ENCODE assay signal across 8 cellular contexts in the genomic region with DNA sequence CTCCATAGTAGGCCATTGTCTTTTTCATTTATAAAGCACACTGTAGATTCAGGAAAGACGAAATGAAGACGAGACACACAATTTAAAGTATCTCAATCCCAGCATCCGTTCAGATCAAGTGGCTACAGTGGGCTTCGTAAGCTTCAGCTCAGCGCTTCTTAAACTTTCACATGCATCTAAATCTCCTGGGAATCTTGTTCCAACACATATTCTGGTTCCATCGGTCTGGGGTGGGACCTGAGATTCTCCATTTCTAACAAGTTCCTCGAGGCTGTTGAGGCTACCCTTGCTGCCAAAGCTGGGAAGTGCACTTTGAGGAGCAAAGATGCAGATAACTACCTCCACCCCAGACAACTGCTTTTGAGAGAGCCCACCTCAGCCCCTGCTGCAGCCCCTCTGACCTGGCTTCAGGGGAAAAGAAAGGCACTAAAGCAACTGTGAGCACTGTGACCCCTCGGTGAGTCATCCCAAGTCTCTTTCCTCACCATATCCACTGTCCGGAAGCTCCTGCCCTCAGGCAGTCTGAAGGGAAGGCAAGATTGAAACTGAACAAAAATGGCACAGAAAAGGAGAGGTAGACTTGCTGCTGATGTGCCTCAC.
DNase-seq lines count a peak whose midpoint lies in the region; ATAC-seq and TF ChIP-seq lines count a peak whose summit lies in the region.

No MANE protein-coding gene starts in this region.

- H3K27ac ChIP-seq in VCaP (peak overlapping the region; percentile 43; the same call in 1 of the 2 replicates), hepatocyte (no peak overlapping the region)

- H2AFZ ChIP-seq in hepatocyte: no peak overlapping the region

- peaks cover 18% of the 10 kb centered on the region for H3K4me1 ChIP-seq in hepatocyte (ENCODE audit: insufficient read depth)

- H3K9me2 ChIP-seq in hepatocyte (replicated peaks; ENCODE audit: insufficient read depth): no peaks in the 10 kb centered on the region

- no peaks in the 10 kb centered on the region for H3K27me3 ChIP-seq in hepatocyte

- peak; percentile 76 for DNase-seq in A172 (ENCODE audit: low spot score)
- peak; percentile 86 for DNase-seq in HCEC 1CT
- peak; percentile 39 for DNase-seq in hepatocyte (ENCODE audit: low spot score)
- DNase-seq in NCI-H1417 (lab: John Stamatoyannopoulos, UW): no peak
- no peak for DNase-seq in effector CD4-positive, alpha-beta T cell
- DNase-seq in DMS79 (lab: John Stamatoyannopoulos, UW): no peak

- no peaks in the 10 kb centered on the region for H3K79me2 ChIP-seq in hepatocyte

- H3K4me2 ChIP-seq in hepatocyte: no peak overlapping the region

- H3K36me3 ChIP-seq in hepatocyte (replicated peaks; ENCODE audit: insufficient read depth, low read depth): no peaks in the 10 kb centered on the region

- no peak overlapping the region for H3K4me3 ChIP-seq in hepatocyte

- H4K20me1 ChIP-seq in hepatocyte (ENCODE audit: insufficient read depth, poor library complexity, severe bottlenecking): no peaks in the 10 kb centered on the region

- ATAC-seq in HG03039 (IDR thresholded peaks at IDR 0.05; ENCODE audit: unreplicated experiment): no peak

- 67% methylated on average over 9 of the region's 9 CpGs for WGBS in hepatocyte (ENCODE audit: low lambda C conversion rate, missing lambda C conversion rate)

- TF ChIP-seq CTCF in VCaP (conservative IDR thresholded peaks at IDR 0.05): no peak
- TF ChIP-seq CTCF in hepatocyte (IDR thresholded peaks at IDR 0.05; ENCODE audit: poor library complexity): no peak

- no peaks in the 10 kb centered on the region for H3K9me3 ChIP-seq in hepatocyte (ENCODE audit: low read depth)

Comparison
In these comparisons a context has a peak if more than half of its experiments do, and no peak if none do; other contexts are left out.
1. DNase-seq: peak in A172 (single experiment), HCEC 1CT (single experiment) and hepatocyte (single experiment); none in NCI-H1417 (0 of 3), effector CD4-positive, alpha-beta T cell (single experiment) and DMS79 (single experiment).